ENCODE assay signal across 1 cellular context in the genomic region with DNA sequence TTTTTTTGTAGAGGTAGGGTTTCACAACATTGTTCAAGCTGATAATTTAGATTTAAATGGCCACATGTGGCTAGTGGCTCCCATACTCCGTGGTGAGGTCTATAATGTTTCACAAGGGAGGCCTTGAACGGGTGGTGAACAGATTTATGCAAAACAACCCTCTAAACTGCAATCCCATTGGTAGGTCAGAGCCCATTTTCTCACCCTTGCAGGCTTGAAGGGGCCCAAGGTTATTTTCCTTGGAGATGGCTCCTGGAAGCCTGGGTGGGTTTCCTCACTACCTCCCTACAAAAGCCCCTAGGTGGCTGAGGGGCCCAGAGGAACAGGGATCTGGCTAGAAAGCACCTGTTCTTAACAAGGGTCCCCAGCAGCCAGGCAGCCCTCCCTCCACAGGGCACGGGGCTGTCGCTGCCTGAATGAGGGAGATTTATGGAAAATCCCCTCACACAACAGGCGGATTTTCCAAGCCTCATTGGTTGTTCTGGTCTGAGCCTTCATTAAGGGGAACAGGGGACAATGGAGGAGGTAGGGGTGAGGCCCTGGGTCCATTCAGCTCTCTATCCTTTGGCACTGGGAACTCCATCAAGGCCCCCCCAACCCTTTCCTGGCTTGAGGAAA.
TF ChIP-seq lines count a peak whose summit lies in the region.

No MANE protein-coding gene starts in this region.

TF ChIP-seq in HepG2, 621 proteins besides CTCF, POLR2A, EP300 and RAD21 (continued from another document):
- TF ChIP-seq ZNF382 (CRISPR knock-in tag; IDR thresholded peaks at IDR 0.05; ENCODE audit: borderline replicate concordance): no peak
- TF ChIP-seq TRIM24 (CRISPR knock-in tag; IDR thresholded peaks at IDR 0.05): no peak
- TF ChIP-seq ZNF567 (CRISPR knock-in tag; IDR thresholded peaks at IDR 0.05; ENCODE audit: borderline replicate concordance): no peak
- TF ChIP-seq PHF21A (CRISPR knock-in tag; IDR thresholded peaks at IDR 0.05): peak; percentile 22; the same call in 1 of the 2 replicates
- TF ChIP-seq, protein P1, sequence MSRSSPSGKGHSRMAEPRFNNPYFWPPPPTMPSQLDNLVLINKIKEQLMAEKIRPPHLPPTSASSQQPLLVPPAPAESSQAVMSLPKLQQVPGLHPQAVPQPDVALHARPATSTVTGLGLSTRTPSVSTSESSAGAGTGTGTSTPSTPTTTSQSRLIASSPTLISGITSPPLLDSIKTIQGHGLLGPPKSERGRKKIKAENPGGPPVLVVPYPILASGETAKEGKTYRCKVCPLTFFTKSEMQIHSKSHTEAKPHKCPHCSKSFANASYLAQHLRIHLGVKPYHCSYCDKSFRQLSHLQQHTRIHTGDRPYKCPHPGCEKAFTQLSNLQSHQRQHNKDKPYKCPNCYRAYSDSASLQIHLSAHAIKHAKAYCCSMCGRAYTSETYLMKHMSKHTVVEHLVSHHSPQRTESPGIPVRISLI (CRISPR knock-in tag; IDR thresholded peaks at IDR 0.05; ENCODE audit: borderline replicate concordance): no peak
- TF ChIP-seq ARNTL (CRISPR knock-in tag; IDR thresholded peaks at IDR 0.05): no peak
- no peak for TF ChIP-seq NCOA1 (CRISPR knock-in tag; IDR thresholded peaks at IDR 0.05)
- TF ChIP-seq, protein P2, sequence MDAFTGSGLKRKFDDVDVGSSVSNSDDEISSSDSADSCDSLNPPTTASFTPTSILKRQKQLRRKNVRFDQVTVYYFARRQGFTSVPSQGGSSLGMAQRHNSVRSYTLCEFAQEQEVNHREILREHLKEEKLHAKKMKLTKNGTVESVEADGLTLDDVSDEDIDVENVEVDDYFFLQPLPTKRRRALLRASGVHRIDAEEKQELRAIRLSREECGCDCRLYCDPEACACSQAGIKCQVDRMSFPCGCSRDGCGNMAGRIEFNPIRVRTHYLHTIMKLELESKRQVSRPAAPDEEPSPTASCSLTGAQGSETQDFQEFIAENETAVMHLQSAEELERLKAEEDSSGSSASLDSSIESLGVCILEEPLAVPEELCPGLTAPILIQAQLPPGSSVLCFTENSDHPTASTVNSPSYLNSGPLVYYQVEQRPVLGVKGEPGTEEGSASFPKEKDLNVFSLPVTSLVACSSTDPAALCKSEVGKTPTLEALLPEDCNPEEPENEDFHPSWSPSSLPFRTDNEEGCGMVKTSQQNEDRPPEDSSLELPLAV (CRISPR knock-in tag; conservative IDR thresholded peaks at IDR 0.05; ENCODE audit: low read depth): no peak
- 0 out of 2 replicates have a peak, but pooled peaks have one; percentile 36 for TF ChIP-seq GFI1 (CRISPR knock-in tag; IDR thresholded peaks at IDR 0.05; ENCODE audit: borderline replicate concordance)
